In the genomic region with DNA sequence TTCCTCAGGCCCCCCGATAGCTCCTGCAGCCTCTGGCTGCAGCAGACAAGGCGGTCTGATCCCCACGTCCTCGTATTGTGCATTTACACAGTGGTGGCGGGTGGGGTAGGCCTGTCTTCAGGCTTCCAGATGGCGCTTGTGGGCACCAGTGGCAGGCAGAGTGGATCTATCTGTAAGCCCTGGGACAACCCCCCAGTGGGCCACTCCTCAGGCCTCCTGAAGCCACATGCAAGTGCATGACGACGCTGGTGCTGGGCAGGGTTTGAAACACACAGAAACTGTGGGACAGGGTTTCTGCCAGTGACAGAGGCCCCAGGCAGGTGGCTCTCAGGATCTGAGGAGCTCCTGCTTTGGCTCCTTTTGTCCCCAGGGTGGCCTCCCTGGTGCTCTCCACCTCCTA, we compare ENCODE assay signal across 25 cellular contexts.
"Had no signal": no experiment of that assay in that cellular context is flagged by ENCODE, and none has a peak within 500 bp of the region (broad histone marks: within the 10 kb centered on the region; RNA-seq: fewer than 3 reads in every experiment).

No MANE protein-coding gene starts in this region.

- DNase-seq: colonic mucosa; cortex of kidney; effector CD8-positive, alpha-beta T cell; effector memory CD8-positive, alpha-beta T cell; endodermal cell; esophagus squamous epithelium; foreskin fibroblast; foreskin melanocyte; gastrocnemius medialis; glutamatergic neuron; heart right ventricle; immature natural killer cell; islet precursor cell; kidney; kidney glomerular epithelial cell; left colon; left ventricle myocardium inferior; lower lobe of right lung; mesenchymal stem cell; mucosa of descending colon had no signal

- ATAC-seq: effector memory CD8-positive, alpha-beta T cell; esophagus mucosa; gastrocnemius medialis; heart right ventricle; left colon; left lobe of liver; mucosa of descending colon had no signal

- H3K4me1 Mint-ChIP-seq: endodermal cell, mesothelial cell of epicardium had no signal

- H3K4me1 ChIP-seq: colonic mucosa, esophagus squamous epithelium, gastrocnemius medialis, heart right ventricle, left ventricle myocardium inferior, lower lobe of right lung had no signal

- H3K36me3 ChIP-seq: colonic mucosa, lower lobe of right lung had no signal

- H3K27ac Mint-ChIP-seq: dendritic cell treated with granulocyte-macrophage colony-stimulating factor and Interleukin-4, amounts not matched to agents 40 ng/mL and 50 ng/mL, for 4 days; immature natural killer cell; mesothelial cell of epicardium had no signal

- H3K27me3 ChIP-seq: colonic mucosa, esophagus squamous epithelium, gastrocnemius medialis, heart right ventricle had no signal

- H3K4me3 Mint-ChIP-seq: dendritic cell treated with granulocyte-macrophage colony-stimulating factor and Interleukin-4, amounts not matched to agents 40 ng/mL and 50 ng/mL, for 4 days; effector memory CD8-positive, alpha-beta T cell; endodermal cell; immature natural killer cell; mesothelial cell of epicardium had no signal

- H3K27ac ChIP-seq: colonic mucosa, epithelial cell of prostate, esophagus squamous epithelium, gastrocnemius medialis, heart right ventricle, left ventricle myocardium inferior, lower lobe of right lung had no signal

- H3K4me3 ChIP-seq: colonic mucosa, esophagus squamous epithelium, gastrocnemius medialis, heart right ventricle, left ventricle myocardium inferior, lower lobe of right lung, mucosa of descending colon had no signal

- H3K9me3 ChIP-seq: colonic mucosa, gastrocnemius medialis had no signal
